ENCODE assay signal across 1 cellular context in genomic region chr1:111736548-111737215, GRCh38.
TF ChIP-seq lines count a peak whose summit lies in the region.

No MANE protein-coding gene starts in this region.

TF ChIP-seq in GM23338, 12 proteins besides CTCF, POLR2A, EP300 and RAD21 (continued from another document):
- TF ChIP-seq ZNF462 (CRISPR knock-in tag; IDR thresholded peaks at IDR 0.05) (no peak), STAT1 (IDR thresholded peaks at IDR 0.05; ENCODE audit: unreplicated experiment) (no peak)
TF ChIP-seq in GM23338: peak in this region for 0.
